Comparison of ENCODE assay signal across 9 cellular contexts in genomic region chr17:50371526-50371925, GRCh38. TPM values are rescaled to one million over a fixed set of nuclear protein-coding genes. Genes with fewer than 3 reads are reported as not detected.
A peak's percentile ranks its signal among the peaks of the same experiment; 100 is the strongest.
DNase-seq lines count a peak whose midpoint lies in the region; ATAC-seq and TF ChIP-seq lines count a peak whose summit lies in the region.
"Had no signal": no experiment of that assay in that cellular context is flagged by ENCODE, and none has a peak within 500 bp of the region (broad histone marks: within the 10 kb centered on the region; RNA-seq: fewer than 3 reads in every experiment).

No MANE protein-coding gene starts in this region.

- H3K4me2 ChIP-seq in DND-41 (ENCODE audit: insufficient read depth, low read length) (peak overlapping the region; percentile 67), MM.1S (ENCODE audit: low read depth, low read length) (peak overlapping the region; percentile 95)

- H3K4me3 ChIP-seq in DND-41 (ENCODE audit: low read depth in 1 of 2, low read length in 2 of 2), result peak overlapping the region in 1 of 2 experiments; percentile 78; a peak in 2 of 4 replicates
- H3K4me3 ChIP-seq in MM.1S (ENCODE audit: low read length), result no peak overlapping the region; the same call in 1 of the 2 replicates

- H3K36me3 ChIP-seq in DND-41 (ENCODE audit: insufficient read depth, low read length), result peaks cover 66% of the 10 kb centered on the region
- no peaks in the 10 kb centered on the region for H3K36me3 ChIP-seq in MM.1S (replicated peaks; ENCODE audit: insufficient read depth, low read length)

- H3K9me2 ChIP-seq in MM.1S (replicated peaks; ENCODE audit: insufficient read depth, low read length), result no peaks in the 10 kb centered on the region

- H3K9me3 Mint-ChIP-seq in chondrocyte (ENCODE audit: low read depth), result no peaks in the 10 kb centered on the region
- H3K9me3 Mint-ChIP-seq in neural crest cell, result no peaks in the 10 kb centered on the region

- H3K9ac ChIP-seq in DND-41 (ENCODE audit: low read depth, low read length), result peak overlapping the region; percentile 88
- H3K9ac ChIP-seq in MM.1S (ENCODE audit: low read length), result no peak overlapping the region

- ATAC-seq in DND-41 (ENCODE audit: insufficient read depth, low read depth) (no peak), GM18909 (IDR thresholded peaks at IDR 0.05; ENCODE audit: poor library complexity, unreplicated experiment) (no peak)

- TF ChIP-seq CTCF in DND-41 (IDR thresholded peaks at IDR 0.05; ENCODE audit: borderline replicate concordance, extremely low read depth, low read length, poor library complexity, severe bottlenecking) (no peak), MM.1S (IDR thresholded peaks at IDR 0.05; ENCODE audit: low read length) (no peak), chondrocyte (IDR thresholded peaks at IDR 0.05) (no peak), neural crest cell (conservative IDR thresholded peaks at IDR 0.05) (no peak)

- H3K4me3 Mint-ChIP-seq in chondrocyte (ENCODE audit: unreplicated experiment), result peak overlapping the region; percentile 100
- peak overlapping the region; percentile 56 for H3K4me3 Mint-ChIP-seq in neural crest cell

- H3K27ac Mint-ChIP-seq in chondrocyte (ENCODE audit: unreplicated experiment) (peak overlapping the region; percentile 7), neural crest cell (ENCODE audit: unreplicated experiment) (no peak overlapping the region)

- H3K4me1 Mint-ChIP-seq in chondrocyte (ENCODE audit: low read depth), result peaks cover 25% of the 10 kb centered on the region
- peaks cover 27% of the 10 kb centered on the region for H3K4me1 Mint-ChIP-seq in neural crest cell

- H2AFZ ChIP-seq in DND-41 (ENCODE audit: low read depth, low read length) (no peak overlapping the region), MM.1S (ENCODE audit: low read length) (no peak overlapping the region)

- no peaks in the 10 kb centered on the region for H3F3A ChIP-seq in MM.1S (ENCODE audit: insufficient read depth, low read length)

- H3K27me3 Mint-ChIP-seq in chondrocyte (ENCODE audit: low read depth) (no peaks in the 10 kb centered on the region), neural crest cell (ENCODE audit: low read depth) (no peaks in the 10 kb centered on the region)

- no peak for DNase-seq in DND-41
- DNase-seq in MM.1S, result no peak
- DNase-seq in chondrocyte (ENCODE audit: low spot score), result no peak
- no peak for DNase-seq in neural crest cell (ENCODE audit: low read depth, low spot score)
- DNase-seq in anterior cingulate cortex (lab: John Stamatoyannopoulos, UW), result no peak
- DNase-seq in stimulated activated CD4-positive, alpha-beta T cell treated with anti-CD3 and anti-CD28 coated beads, Interleukin-15, amount 100 ng/mL, for 24 hours, result no peak
- DNase-seq in kidney tubule cell (ENCODE audit: low spot score), result no peak
- DNase-seq: NCI-H2107 had no signal

- H3K36me3 Mint-ChIP-seq in chondrocyte (ENCODE audit: low read depth) (peaks cover 14% of the 10 kb centered on the region), neural crest cell (ENCODE audit: low read depth) (peaks cover 10% of the 10 kb centered on the region)

- H4K20me1 ChIP-seq in DND-41 (ENCODE audit: insufficient read depth, low read length) (peaks cover 10% of the 10 kb centered on the region; the same call in 1 of the 2 replicates), MM.1S (ENCODE audit: insufficient read depth, low read length) (no peaks in the 10 kb centered on the region)

- H3K27me3 ChIP-seq in DND-41 (ENCODE audit: insufficient read depth, low read length, poor library complexity) (no peaks in the 10 kb centered on the region), MM.1S (replicated peaks; ENCODE audit: insufficient read depth, low read length) (no peaks in the 10 kb centered on the region)

- H3K9me3 ChIP-seq in DND-41 (ENCODE audit: insufficient read depth, low read length, severe bottlenecking), result no peaks in the 10 kb centered on the region
- H3K9me3 ChIP-seq in MM.1S (replicated peaks; ENCODE audit: insufficient read depth, low read length), result no peaks in the 10 kb centered on the region

- peaks cover 34% of the 10 kb centered on the region for H3K4me1 ChIP-seq in DND-41 (ENCODE audit: insufficient read depth, low read length)
- peaks cover 11% of the 10 kb centered on the region for H3K4me1 ChIP-seq in MM.1S (ENCODE audit: low read length)

- peak overlapping the region; percentile 97 for H3K27ac ChIP-seq in DND-41 (ENCODE audit: low read length)
- no peak overlapping the region for H3K27ac ChIP-seq in MM.1S (ENCODE audit: low read length)

- peaks cover 44% of the 10 kb centered on the region for H3K79me2 ChIP-seq in DND-41 (ENCODE audit: insufficient read depth, low read length)
- H3K79me2 ChIP-seq in MM.1S (ENCODE audit: low read length), result peaks cover 33% of the 10 kb centered on the region

RNA-seq across cellular contexts. Expression of gene MRPL27, which starts 1.5 kb away (rescaled TPM):
- 48.7 to 61.4 TPM (median 49.8 TPM) in 3 replicates for total RNA-seq in chondrocyte
- 70.4 and 72.2 TPM in 2 replicates for total RNA-seq in neural crest cell

RNA-seq across cellular contexts. Expression of gene EME1, which starts 1.5 kb away (rescaled TPM):
- total RNA-seq in chondrocyte (1.9 to 6.8 TPM (median 2.5 TPM) in 3 replicates), neural crest cell (25.5 and 31.4 TPM in 2 replicates)

RNA-seq across cellular contexts. Expression of gene XYLT2, which starts 25.6 kb away (rescaled TPM):
- total RNA-seq in chondrocyte, result 33.5 to 34.1 TPM (median 33.7 TPM) in 3 replicates
- 23.4 and 26.5 TPM in 2 replicates for total RNA-seq in neural crest cell

RNA-seq across cellular contexts. Expression of gene LRRC59, which starts 25.8 kb away (rescaled TPM):
- total RNA-seq in chondrocyte (144 to 162 TPM (median 148 TPM) in 3 replicates), neural crest cell (92.3 and 92.7 TPM in 2 replicates)

RNA-seq across cellular contexts. Expression of gene ACSF2, which starts 54.5 kb away (rescaled TPM):
- total RNA-seq in chondrocyte (17.4 to 22.5 TPM (median 19.9 TPM) in 3 replicates), neural crest cell (31.5 and 34.5 TPM in 2 replicates)
